Comparison of ENCODE assay signal across 25 cellular contexts in the genomic region with DNA sequence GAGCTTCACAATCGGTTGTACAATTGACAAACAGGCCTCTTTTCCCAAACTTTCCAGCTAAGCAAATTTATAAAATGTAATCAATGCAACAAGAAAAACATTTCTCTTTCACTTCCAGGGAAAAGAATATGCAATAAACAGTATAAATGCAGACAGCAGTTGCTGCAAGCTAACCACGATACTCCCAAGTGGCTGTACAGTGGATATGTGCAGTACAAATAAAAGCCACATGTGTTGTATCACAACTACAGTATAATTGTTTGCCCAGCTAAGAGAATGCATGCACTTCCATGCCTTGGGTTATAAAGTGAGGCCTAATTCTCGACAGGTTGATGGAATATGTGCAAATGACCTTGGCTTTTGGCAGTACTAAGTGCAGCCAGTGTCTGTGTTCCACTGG. TPM values are rescaled to one million over a fixed set of nuclear protein-coding genes. Genes with fewer than 3 reads are reported as not detected.
"Had no signal": no experiment of that assay in that cellular context is flagged by ENCODE, and none has a peak within 500 bp of the region (broad histone marks: within the 10 kb centered on the region; RNA-seq: fewer than 3 reads in every experiment).

No MANE protein-coding gene starts in this region.

- H3K9me3 Mint-ChIP-seq: nephron; stimulated activated memory B cell treated with anti-CD40 and anti-IgM and Interleukin-4, amounts not matched to agents 10 μg/mL and 1 μg/mL and 100 μg/mL, for 72 hours; stimulated activated naive CD8-positive, alpha-beta T cell treated with anti-CD3 and anti-CD28 coated beads, Interleukin-15, Interleukin-2, amounts not matched to agents 100 ng/mL and 50 ng/mL, for 24 hours had no signal

- H3K27ac Mint-ChIP-seq: nephron; progenitor cell of endocrine pancreas; stimulated activated memory B cell treated with anti-CD40 and anti-IgM and Interleukin-4, amounts not matched to agents 10 μg/mL and 1 μg/mL and 100 μg/mL, for 72 hours had no signal

- H3K27ac ChIP-seq: colonic mucosa, esophagus squamous epithelium, gastrocnemius medialis, heart right ventricle, pancreas, tibial artery, upper lobe of right lung, vagina had no signal

- H3K4me3 ChIP-seq: colonic mucosa, esophagus squamous epithelium, gastrocnemius medialis, heart right ventricle, mucosa of descending colon, pancreas, smooth muscle cell, tibial artery, upper lobe of right lung, vagina had no signal

- H3K4me1 ChIP-seq: colonic mucosa, esophagus squamous epithelium, gastrocnemius medialis, heart right ventricle, pancreas, tibial artery, upper lobe of right lung, vagina had no signal

- DNase-seq: colonic mucosa; dermis blood vessel endothelial cell; esophagus squamous epithelium; gastrocnemius medialis; heart right ventricle; hypothalamus; kidney glomerular epithelial cell; mucosa of descending colon; occipital lobe; pancreas; right cardiac atrium; stimulated activated CD4-positive, alpha-beta T cell treated with anti-CD3 and anti-CD28 coated beads, Interleukin-4, amount 100 ng/mL, for 24 hours; tibial artery; upper lobe of right lung had no signal

- H3K4me2 ChIP-seq: smooth muscle cell had no signal

- H3K27me3 ChIP-seq: colonic mucosa, esophagus squamous epithelium, gastrocnemius medialis, heart right ventricle, pancreas, tibial artery, upper lobe of right lung, vagina had no signal

- ATAC-seq: gastrocnemius medialis; heart right ventricle; mucosa of descending colon; pancreas; right cardiac atrium; stimulated activated memory B cell treated with anti-CD40 and anti-IgM and Interleukin-4, amounts not matched to agents 10 μg/mL and 1 μg/mL and 100 μg/mL, for 72 hours; upper lobe of right lung had no signal

- H3K9me3 ChIP-seq: colonic mucosa, esophagus squamous epithelium, gastrocnemius medialis, heart right ventricle, mucosa of descending colon, pancreas, tibial artery, upper lobe of right lung, vagina had no signal

RNA-seq across cellular contexts. Expression of gene OR1K1, which starts 45.2 kb away (rescaled TPM):
- total RNA-seq: colonic mucosa, dermis blood vessel endothelial cell, epithelial cell of proximal tubule, esophagus squamous epithelium, fibroblast of villous mesenchyme, gastrocnemius medialis, heart right ventricle, liver, lung microvascular endothelial cell, mucosa of descending colon, occipital lobe, pancreas, progenitor cell of endocrine pancreas, right cardiac atrium, smooth muscle cell, temporal lobe, upper lobe of right lung, vagina had no signal
- polyA plus RNA-seq: heart right ventricle, liver, pancreas, right cardiac atrium, smooth muscle cell had no signal

RNA-seq across cellular contexts. Expression of gene OR5C1, which starts 56.4 kb away (rescaled TPM):
- total RNA-seq: colonic mucosa, dermis blood vessel endothelial cell, epithelial cell of proximal tubule, esophagus squamous epithelium, fibroblast of villous mesenchyme, gastrocnemius medialis, heart right ventricle, liver, lung microvascular endothelial cell, mucosa of descending colon, occipital lobe, pancreas, progenitor cell of endocrine pancreas, right cardiac atrium, smooth muscle cell, temporal lobe, upper lobe of right lung, vagina had no signal
- polyA plus RNA-seq: heart right ventricle, liver, pancreas, right cardiac atrium, smooth muscle cell had no signal
